Comparison of ENCODE assay signal across 1 cellular context in genomic region chr6:35624341-35625070, GRCh38.
TF ChIP-seq lines count a peak whose summit lies in the region.

No MANE protein-coding gene starts in this region.

TF ChIP-seq in HCT116, 20 proteins besides CTCF, POLR2A, EP300 and RAD21 (continued from another document):
- TF ChIP-seq, protein P1, sequence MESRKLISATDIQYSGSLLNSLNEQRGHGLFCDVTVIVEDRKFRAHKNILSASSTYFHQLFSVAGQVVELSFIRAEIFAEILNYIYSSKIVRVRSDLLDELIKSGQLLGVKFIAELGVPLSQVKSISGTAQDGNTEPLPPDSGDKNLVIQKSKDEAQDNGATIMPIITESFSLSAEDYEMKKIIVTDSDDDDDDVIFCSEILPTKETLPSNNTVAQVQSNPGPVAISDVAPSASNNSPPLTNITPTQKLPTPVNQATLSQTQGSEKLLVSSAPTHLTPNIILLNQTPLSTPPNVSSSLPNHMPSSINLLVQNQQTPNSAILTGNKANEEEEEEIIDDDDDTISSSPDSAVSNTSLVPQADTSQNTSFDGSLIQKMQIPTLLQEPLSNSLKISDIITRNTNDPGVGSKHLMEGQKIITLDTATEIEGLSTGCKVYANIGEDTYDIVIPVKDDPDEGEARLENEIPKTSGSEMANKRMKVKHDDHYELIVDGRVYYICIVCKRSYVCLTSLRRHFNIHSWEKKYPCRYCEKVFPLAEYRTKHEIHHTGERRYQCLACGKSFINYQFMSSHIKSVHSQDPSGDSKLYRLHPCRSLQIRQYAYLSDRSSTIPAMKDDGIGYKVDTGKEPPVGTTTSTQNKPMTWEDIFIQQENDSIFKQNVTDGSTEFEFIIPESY (IDR thresholded peaks at IDR 0.05; ENCODE audit: extremely low read depth, insufficient replicate concordance, low read length), result no peak
- TF ChIP-seq ELF1 (IDR thresholded peaks at IDR 0.05; ENCODE audit: borderline replicate concordance, low read depth) (no peak), TCF7L2 (IDR thresholded peaks at IDR 0.05; ENCODE audit: borderline replicate concordance, extremely low read depth, insufficient read depth, insufficient read length) (no peak), SP1 (IDR thresholded peaks at IDR 0.05; ENCODE audit: low read depth) (no peak)
TF ChIP-seq in HCT116: peak in this region for 0.
